1 cellular context compared by ENCODE assay signal in the genomic region with DNA sequence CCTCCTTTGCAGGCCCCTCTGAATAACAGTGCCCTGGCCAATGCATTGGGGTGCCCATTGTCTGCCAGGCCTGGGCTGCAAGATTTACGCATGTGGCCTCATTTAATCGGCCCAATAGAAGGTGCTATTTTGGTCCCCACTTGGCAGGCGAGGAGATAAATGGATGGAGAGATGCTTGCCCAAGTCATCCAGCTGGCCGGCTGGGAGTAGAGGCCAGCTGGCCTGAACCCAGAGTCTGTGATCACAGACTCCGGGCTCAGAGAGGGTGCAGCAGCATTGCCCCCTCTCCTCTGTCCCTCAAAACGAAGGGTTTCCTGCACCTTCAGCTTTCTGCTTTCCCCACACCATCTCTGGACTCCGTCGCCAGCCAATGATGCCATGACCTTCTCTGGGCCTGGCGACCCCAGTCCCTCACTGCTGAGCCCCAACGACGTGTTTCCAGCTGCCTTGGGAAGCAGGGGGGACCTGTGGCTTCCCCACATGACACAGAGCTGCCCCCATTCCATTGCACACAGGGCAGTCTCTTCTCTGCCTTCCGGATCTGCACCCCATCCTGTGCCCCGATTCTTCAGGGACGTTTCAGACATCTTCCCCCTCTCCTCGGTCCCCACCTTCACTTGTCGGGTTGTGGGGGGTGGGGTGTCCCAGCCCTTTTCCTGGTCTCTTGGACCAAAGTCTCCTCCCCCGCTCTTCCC.
TF ChIP-seq lines count a peak whose summit lies in the region.

No MANE protein-coding gene starts in this region.

TF ChIP-seq in IMR-90, 13 proteins besides CTCF, POLR2A, EP300 and RAD21:
- no peak for TF ChIP-seq RFX5 (IDR thresholded peaks at IDR 0.05; ENCODE audit: low read depth, low read length)
- TF ChIP-seq CHD1 (IDR thresholded peaks at IDR 0.05; ENCODE audit: low read depth, low read length) = no peak
- TF ChIP-seq, protein P1, sequence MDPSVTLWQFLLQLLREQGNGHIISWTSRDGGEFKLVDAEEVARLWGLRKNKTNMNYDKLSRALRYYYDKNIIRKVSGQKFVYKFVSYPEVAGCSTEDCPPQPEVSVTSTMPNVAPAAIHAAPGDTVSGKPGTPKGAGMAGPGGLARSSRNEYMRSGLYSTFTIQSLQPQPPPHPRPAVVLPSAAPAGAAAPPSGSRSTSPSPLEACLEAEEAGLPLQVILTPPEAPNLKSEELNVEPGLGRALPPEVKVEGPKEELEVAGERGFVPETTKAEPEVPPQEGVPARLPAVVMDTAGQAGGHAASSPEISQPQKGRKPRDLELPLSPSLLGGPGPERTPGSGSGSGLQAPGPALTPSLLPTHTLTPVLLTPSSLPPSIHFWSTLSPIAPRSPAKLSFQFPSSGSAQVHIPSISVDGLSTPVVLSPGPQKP (IDR thresholded peaks at IDR 0.05; ENCODE audit: borderline replicate concordance, low read depth, low read length) = no peak
- no peak for TF ChIP-seq MAFK (IDR thresholded peaks at IDR 0.05; ENCODE audit: low read depth, low read length)
